Comparison of ENCODE assay signal across 10 cellular contexts in genomic region chr3:16509721-16510619, GRCh38. TPM values are rescaled to one million over a fixed set of nuclear protein-coding genes. Genes with fewer than 3 reads are reported as not detected.
DNase-seq lines count a peak whose midpoint lies in the region; ATAC-seq, FAIRE-seq and TF ChIP-seq lines count a peak whose summit lies in the region.
"Had no signal": no experiment of that assay in that cellular context is flagged by ENCODE, and none has a peak within 500 bp of the region (broad histone marks: within the 10 kb centered on the region; RNA-seq: fewer than 3 reads in every experiment).

No MANE protein-coding gene starts in this region.

- H3K4me2 ChIP-seq in DOHH2 (ENCODE audit: low read length), result peak overlapping the region; percentile 82

- no peak overlapping the region for H3K9ac ChIP-seq in kidney (ENCODE audit: low read length in 2 of 2)

- H3K9me3 ChIP-seq in DOHH2 (ENCODE audit: control insufficient read depth, insufficient read depth, low read length) (no peaks in the 10 kb centered on the region), kidney (ENCODE audit: control insufficient read depth in 1 of 2, low read length in 2 of 2) (no peaks in the 10 kb centered on the region)

- H3K9me2 ChIP-seq in DOHH2 (replicated peaks; ENCODE audit: control insufficient read depth, low read length), result no peaks in the 10 kb centered on the region

- FAIRE-seq in kidney (lab: Jason Lieb, UNC), result no peak
- FAIRE-seq: keratinocyte had no signal

- H3K4me3 ChIP-seq in DOHH2 (ENCODE audit: low read length) (peak overlapping the region; percentile 95), kidney (ENCODE audit: low read length in 2 of 2) (no peak overlapping the region)

- peaks cover 74% of the 10 kb centered on the region for H3K4me1 ChIP-seq in DOHH2 (ENCODE audit: control insufficient read depth, low read length)
- peaks cover 8% of the 10 kb centered on the region in 2 donors for H3K4me1 ChIP-seq in kidney (ENCODE audit: control insufficient read depth in 1 of 2, insufficient read depth in 1 of 2, low read depth in 1 of 2, low read length in 2 of 2)

- TF ChIP-seq CTCF in DOHH2 (IDR thresholded peaks at IDR 0.05; ENCODE audit: low read depth, low read length, poor library complexity, severe bottlenecking) (no peak), kidney (IDR thresholded peaks at IDR 0.05; ENCODE audit: borderline replicate concordance, extremely low read depth, insufficient read depth) (no peak)

- H3K27ac ChIP-seq in DOHH2 (ENCODE audit: low read depth, low read length) (peak overlapping the region; percentile 95), kidney (ENCODE audit: low read depth in 2 of 2, low read length in 2 of 2) (peak overlapping the region; percentile 22 to 62)

- H3K79me2 ChIP-seq in DOHH2 (ENCODE audit: control insufficient read depth, low read length), result peaks cover 98% of the 10 kb centered on the region

- ATAC-seq in GM19395 (IDR thresholded peaks at IDR 0.05; ENCODE audit: unreplicated experiment) (peak; percentile 21), HG03565 (IDR thresholded peaks at IDR 0.05; ENCODE audit: unreplicated experiment) (peak; percentile 16)

- no peaks in the 10 kb centered on the region for H3K27me3 ChIP-seq in DOHH2 (ENCODE audit: control insufficient read depth, low read length)

- H3F3A ChIP-seq in DOHH2 (ENCODE audit: control insufficient read depth, insufficient read depth), result peaks cover 42% of the 10 kb centered on the region

- peaks cover 36% of the 10 kb centered on the region for H4K20me1 ChIP-seq in DOHH2 (ENCODE audit: control insufficient read depth, insufficient read depth, low read depth, low read length)

- DNase-seq in kidney, result no peak
- DNase-seq in SHP77 (lab: John Stamatoyannopoulos, UW), result no peak
- no peak for DNase-seq in iPS-NIHi7 (ENCODE audit: extremely low spot score)
- DNase-seq in NCI-H2107 (lab: John Stamatoyannopoulos, UW), result no peak
- no peak for DNase-seq in NCI-H1694 (lab: John Stamatoyannopoulos, UW)
- DNase-seq: NCI-H2029 had no signal

- intact Hi-C loops in kidney (cut with DNase I), result no loop called here

- H3K36me3 ChIP-seq in DOHH2 (ENCODE audit: control insufficient read depth, low read length) (peaks cover 87% of the 10 kb centered on the region), kidney (ENCODE audit: control insufficient read depth in 1 of 2, insufficient read depth in 2 of 2, low read length in 2 of 2) (no peaks in the 10 kb centered on the region)

RNA-seq across cellular contexts. Expression of gene RFTN1, which starts 3.5 kb away (rescaled TPM):
- 34.1 TPM for total RNA-seq in kidney
- polyA plus RNA-seq in kidney (ENCODE audit: insufficient read depth, low read depth, low replicate concordance), result 15.3 TPM
